Comparison of ENCODE assay signal across 1 cellular context in genomic region chr2:11103984-11104793, GRCh38.
A peak's percentile ranks its signal among the peaks of the same experiment; 100 is the strongest.
TF ChIP-seq lines count a peak whose summit lies in the region.

No MANE protein-coding gene starts in this region.

TF ChIP-seq in GM12878, 131 proteins besides CTCF, POLR2A, EP300 and RAD21 (continued from another document and continues in another):
- TF ChIP-seq REST (IDR thresholded peaks at IDR 0.05; ENCODE audit: low read depth, low read length), result no peak
- TF ChIP-seq CBFB (IDR thresholded peaks at IDR 0.05; ENCODE audit: low read depth), result peak; percentile 62
- no peak for TF ChIP-seq IKZF2 (IDR thresholded peaks at IDR 0.05)
- TF ChIP-seq SRF (IDR thresholded peaks at IDR 0.05; ENCODE audit: low read depth in 2 of 2, low read length in 2 of 2), result no peak
- no peak for TF ChIP-seq ZBED1 (IDR thresholded peaks at IDR 0.05; ENCODE audit: borderline replicate concordance)
- TF ChIP-seq FOXK2 (IDR thresholded peaks at IDR 0.05), result no peak
- no peak for TF ChIP-seq POU2F2 (IDR thresholded peaks at IDR 0.05; ENCODE audit: borderline replicate concordance, low read depth, low read length)
- TF ChIP-seq ATF2 (IDR thresholded peaks at IDR 0.05; ENCODE audit: low read length), result peak; percentile 45; the same call in 1 of the 2 replicates
- TF ChIP-seq PAX5 (IDR thresholded peaks at IDR 0.05; ENCODE audit: borderline replicate concordance, low read depth, low read length), result peak; percentile 62; the same call in 1 of the 2 replicates
- no peak for TF ChIP-seq ZNF274 (IDR thresholded peaks at IDR 0.05; ENCODE audit: insufficient read depth, insufficient read length)
- no peak for TF ChIP-seq ZNF592 (IDR thresholded peaks at IDR 0.05)
- no peak for TF ChIP-seq CHD1 (IDR thresholded peaks at IDR 0.05; ENCODE audit: low read depth, low read length)
- peak in 1 of 2 experiments; percentile 54; a peak in 1 of 4 replicates for TF ChIP-seq ETV6 (conservative IDR thresholded peaks at IDR 0.05 in 1 of 2, IDR thresholded peaks at IDR 0.05 in 1 of 2; ENCODE audit: borderline replicate concordance in 1 of 2, low read depth in 1 of 2)
- no peak for TF ChIP-seq KLF5 (IDR thresholded peaks at IDR 0.05; ENCODE audit: partially characterized antibody)
- TF ChIP-seq GATAD2B (conservative IDR thresholded peaks at IDR 0.05; ENCODE audit: low read depth), result no peak
- TF ChIP-seq ATF7 (IDR thresholded peaks at IDR 0.05; ENCODE audit: low read depth), result 0 out of 2 replicates have a peak, but pooled peaks have one; percentile 14
- TF ChIP-seq YY1 (IDR thresholded peaks at IDR 0.05; ENCODE audit: low read depth, low read length), result no peak; the same call in 1 of the 2 replicates
- no peak for TF ChIP-seq ZNF207 (IDR thresholded peaks at IDR 0.05; ENCODE audit: borderline replicate concordance)
- TF ChIP-seq SMC3 (IDR thresholded peaks at IDR 0.05; ENCODE audit: borderline replicate concordance, low read length), result no peak
- TF ChIP-seq NRF1 (conservative IDR thresholded peaks at IDR 0.05; ENCODE audit: low read depth, low read length), result no peak
- no peak for TF ChIP-seq EZH2 (IDR thresholded peaks at IDR 0.05; ENCODE audit: borderline replicate concordance, control insufficient read depth, low read depth, low read length)
- 0 out of 2 replicates have a peak, but pooled peaks have one; percentile 23 for TF ChIP-seq TCF3 (IDR thresholded peaks at IDR 0.05; ENCODE audit: borderline replicate concordance, insufficient read depth, low read depth, low read length)
- no peak for TF ChIP-seq MXI1 (IDR thresholded peaks at IDR 0.05; ENCODE audit: low read depth, low read length)
- TF ChIP-seq BCL11A (IDR thresholded peaks at IDR 0.05; ENCODE audit: low read depth, low read length), result no peak
- no peak for TF ChIP-seq SREBF1 (IDR thresholded peaks at IDR 0.05; ENCODE audit: low read length)
- TF ChIP-seq E2F4 (IDR thresholded peaks at IDR 0.05; ENCODE audit: low read depth, low read length), result no peak
- TF ChIP-seq BRCA1 (IDR thresholded peaks at IDR 0.05; ENCODE audit: low read depth, low read length), result no peak
- TF ChIP-seq SMARCA5 (IDR thresholded peaks at IDR 0.05), result no peak
- TF ChIP-seq CREM (IDR thresholded peaks at IDR 0.05; ENCODE audit: low read depth), result peak; percentile 36
- no peak for TF ChIP-seq NR2C1 (IDR thresholded peaks at IDR 0.05)
- TF ChIP-seq RCOR1 (conservative IDR thresholded peaks at IDR 0.05; ENCODE audit: low read depth, low read length), result no peak
- TF ChIP-seq WRNIP1 (IDR thresholded peaks at IDR 0.05; ENCODE audit: borderline replicate concordance, low read depth, low read length), result no peak
- no peak for TF ChIP-seq PBX3 (IDR thresholded peaks at IDR 0.05; ENCODE audit: insufficient replicate concordance, low read depth, low read length)
- no peak for TF ChIP-seq RBBP5 (conservative IDR thresholded peaks at IDR 0.05)
- TF ChIP-seq ZNF217 (IDR thresholded peaks at IDR 0.05), result no peak; the same call in 1 of the 2 replicates
- no peak for TF ChIP-seq NR2F1 (conservative IDR thresholded peaks at IDR 0.05)
- peak; percentile 41; the same call in 1 of the 2 replicates for TF ChIP-seq TCF7 (IDR thresholded peaks at IDR 0.05; ENCODE audit: borderline replicate concordance)
- TF ChIP-seq RELB (IDR thresholded peaks at IDR 0.05; ENCODE audit: low read depth), result peak; percentile 26; the same call in 1 of the 2 replicates
- peak; percentile 54 for TF ChIP-seq EED (IDR thresholded peaks at IDR 0.05; ENCODE audit: low read depth)
- TF ChIP-seq FOS (IDR thresholded peaks at IDR 0.05; ENCODE audit: borderline replicate concordance, extremely low read depth, insufficient read length), result peak; percentile 46
- no peak for TF ChIP-seq NKRF (conservative IDR thresholded peaks at IDR 0.05)
- no peak for TF ChIP-seq RB1 (IDR thresholded peaks at IDR 0.05; ENCODE audit: borderline replicate concordance)
- no peak for TF ChIP-seq HDAC6 (IDR thresholded peaks at IDR 0.05; ENCODE audit: unreplicated experiment)
- no peak for TF ChIP-seq CREB1 (IDR thresholded peaks at IDR 0.05; ENCODE audit: low read depth)
- no peak for TF ChIP-seq PRDM15 (CRISPR knock-in tag; IDR thresholded peaks at IDR 0.05)
- TF ChIP-seq JUND (IDR thresholded peaks at IDR 0.05; ENCODE audit: low read depth, low read length), result no peak
- no peak for TF ChIP-seq POLR2AphosphoS2 (IDR thresholded peaks at IDR 0.05; ENCODE audit: low read depth, low read length)
- no peak for TF ChIP-seq NFYA (IDR thresholded peaks at IDR 0.05; ENCODE audit: borderline replicate concordance, low read depth, low read length)
- TF ChIP-seq NFIC (IDR thresholded peaks at IDR 0.05; ENCODE audit: low read depth, low read length), result peak; percentile 64
